9 cellular contexts compared by ENCODE assay signal in genomic region chr6:26328265-26328844, GRCh38. TPM values are rescaled to one million over a fixed set of nuclear protein-coding genes. Genes with fewer than 3 reads are reported as not detected.
A peak's percentile ranks its signal among the peaks of the same experiment; 100 is the strongest.
DNase-seq lines count a peak whose midpoint lies in the region; ATAC-seq and TF ChIP-seq lines count a peak whose summit lies in the region.
"Had no signal": no experiment of that assay in that cellular context is flagged by ENCODE, and none has a peak within 500 bp of the region (broad histone marks: within the 10 kb centered on the region; RNA-seq: fewer than 3 reads in every experiment).

No MANE protein-coding gene starts in this region.

- no peaks in the 10 kb centered on the region for H3K36me3 Mint-ChIP-seq in T-helper 17 cell (ENCODE audit: low read depth)

- peaks cover 46% of the 10 kb centered on the region for H3F3A ChIP-seq in GM23248 (ENCODE audit: insufficient read depth)

- no peaks in the 10 kb centered on the region for H3K36me3 ChIP-seq in BLaER1 treated with 17β-estradiol and CSF1 and Interleukin-3, amounts not matched to agents 10 nM and 100 nM
- no peaks in the 10 kb centered on the region for H3K36me3 ChIP-seq in GM23248 (ENCODE audit: low read depth)
- no peaks in the 10 kb centered on the region for H3K36me3 ChIP-seq in hepatocyte (replicated peaks; ENCODE audit: insufficient read depth, low read depth)
- no peaks in the 10 kb centered on the region for H3K36me3 ChIP-seq in transverse colon

- H3K4me3 ChIP-seq in BLaER1 treated with 17β-estradiol and CSF1 and Interleukin-3, amounts not matched to agents 10 nM and 100 nM = peak overlapping the region in 5 of 10 experiments; percentile 30 to 56 (median 50); a peak in 6 of 20 replicates
- H3K4me3 ChIP-seq in GM23248 (peak overlapping the region; percentile 59), hepatocyte (peak overlapping the region; percentile 14), transverse colon (no peak overlapping the region)

- H3K4me1 ChIP-seq in BLaER1 treated with 17β-estradiol and CSF1 and Interleukin-3, amounts not matched to agents 10 nM and 100 nM = peaks cover 10 to 33% (median 16%) of the 10 kb centered on the region in 10 experiments; a peak in 16 of 20 replicates
- peaks cover 17% of the 10 kb centered on the region for H3K4me1 ChIP-seq in GM23248 (ENCODE audit: insufficient read depth)
- peaks cover 18% of the 10 kb centered on the region for H3K4me1 ChIP-seq in hepatocyte (ENCODE audit: insufficient read depth)
- H3K4me1 ChIP-seq in transverse colon = peaks cover 0 to 11% (median 6%) of the 10 kb centered on the region in 4 donors

- H3K79me2 ChIP-seq in GM23248 (ENCODE audit: insufficient read depth) (no peaks in the 10 kb centered on the region), hepatocyte (no peaks in the 10 kb centered on the region)

- H3K9me3 ChIP-seq in BLaER1 treated with 17β-estradiol and CSF1 and Interleukin-3, amounts not matched to agents 10 nM and 100 nM (replicated peaks in 1 of 11) = peaks cover 0 to 5% (median 0%) of the 10 kb centered on the region in 11 experiments; a peak in 2 of 22 replicates
- H3K9me3 ChIP-seq in GM23248 (ENCODE audit: low read depth) (no peaks in the 10 kb centered on the region), T-helper 17 cell (ENCODE audit: control insufficient read depth, low read length, poor library complexity, severe bottlenecking) (no peaks in the 10 kb centered on the region), hepatocyte (ENCODE audit: low read depth) (no peaks in the 10 kb centered on the region), transverse colon (no peaks in the 10 kb centered on the region)

- H3K27ac Mint-ChIP-seq in T-helper 17 cell = peak overlapping the region; percentile 91

- DNase-seq in GM23248 = no peak
- DNase-seq in T-helper 17 cell = no peak
- no peak for DNase-seq in hepatocyte (ENCODE audit: low spot score)
- no peak for DNase-seq in HuH-7 (ENCODE audit: low spot score)
- no peak for DNase-seq in transverse colon
- no peak for DNase-seq in hypothalamus (lab: John Stamatoyannopoulos, UW)
- DNase-seq: NCI-H1105 treated with DMSO at 0.1 percent for 48 hours had no signal

- H3K9me2 ChIP-seq in GM23248 (ENCODE audit: insufficient read depth) = no peaks in the 10 kb centered on the region
- H3K9me2 ChIP-seq in hepatocyte (replicated peaks; ENCODE audit: insufficient read depth) = no peaks in the 10 kb centered on the region

- no peak for TF ChIP-seq EP300 in transverse colon (IDR thresholded peaks at IDR 0.05; ENCODE audit: low read depth)

- ATAC-seq in T-helper 17 cell (peak; percentile 62), GM19467 (IDR thresholded peaks at IDR 0.05; ENCODE audit: unreplicated experiment) (no peak)

- WGBS in GM23248 (ENCODE audit: low coverage in 1 of 2, low lambda C conversion rate in 2 of 2, missing lambda C conversion rate in 2 of 2), 2 experiments = 44 to 45% methylated on average over 13 of the region's 13 CpGs
- WGBS in hepatocyte (ENCODE audit: low lambda C conversion rate, missing lambda C conversion rate) = 16% methylated on average over 13 of the region's 13 CpGs
- 21 to 29% methylated on average over 13 of the region's 13 CpGs for WGBS in transverse colon (ENCODE audit: low coverage in 1 of 2), 2 donors

- peaks cover 0 to 27% (median 0%) of the 10 kb centered on the region in 11 experiments; a peak in 5 of 22 replicates for H4K20me1 ChIP-seq in BLaER1 treated with 17β-estradiol and CSF1 and Interleukin-3, amounts not matched to agents 10 nM and 100 nM
- H4K20me1 ChIP-seq in GM23248 (ENCODE audit: insufficient read depth) (no peaks in the 10 kb centered on the region), hepatocyte (ENCODE audit: insufficient read depth, poor library complexity, severe bottlenecking) (no peaks in the 10 kb centered on the region)

- H3K27me3 ChIP-seq in BLaER1 treated with 17β-estradiol and CSF1 and Interleukin-3, amounts not matched to agents 10 nM and 100 nM = peaks cover 64 to 76% (median 71%) of the 10 kb centered on the region in 11 experiments
- H3K27me3 ChIP-seq in GM23248 (replicated peaks; ENCODE audit: insufficient read depth) (no peaks in the 10 kb centered on the region), hepatocyte (peaks cover 27% of the 10 kb centered on the region), transverse colon (peaks cover 81% of the 10 kb centered on the region)

- peaks cover 36% of the 10 kb centered on the region for H3K27me3 Mint-ChIP-seq in T-helper 17 cell

- TF ChIP-seq CTCF in hepatocyte (IDR thresholded peaks at IDR 0.05; ENCODE audit: poor library complexity) (no peak), transverse colon (IDR thresholded peaks at IDR 0.05) (no peak)

- H3K27ac ChIP-seq in BLaER1 treated with 17β-estradiol and CSF1 and Interleukin-3, amounts not matched to agents 10 nM and 100 nM = no peak overlapping the region
- H3K27ac ChIP-seq in GM23248 (no peak overlapping the region), hepatocyte (no peak overlapping the region), transverse colon (no peak overlapping the region)

- TF ChIP-seq POLR2A in transverse colon (IDR thresholded peaks at IDR 0.05) = no peak

- H3K4me1 Mint-ChIP-seq in T-helper 17 cell = peaks cover 42% of the 10 kb centered on the region

- peak overlapping the region; percentile 31; the same call in 1 of the 2 replicates for H2AFZ ChIP-seq in GM23248
- no peak overlapping the region for H2AFZ ChIP-seq in hepatocyte

- H3K4me2 ChIP-seq in BLaER1 treated with 17β-estradiol and CSF1 and Interleukin-3, amounts not matched to agents 10 nM and 100 nM = peak overlapping the region; percentile 58 to 84 (median 70); a peak in 21 of 22 replicates
- no peak overlapping the region for H3K4me2 ChIP-seq in GM23248 (ENCODE audit: unreplicated experiment)
- peak overlapping the region; percentile 82 for H3K4me2 ChIP-seq in hepatocyte

- H3K4me3 Mint-ChIP-seq in T-helper 17 cell = peak overlapping the region; percentile 80

- intact Hi-C loops in transverse colon (cut with DNase I; ENCODE audit: low total_unique reads) = no loop called here

- H3K9ac ChIP-seq in BLaER1 treated with 17β-estradiol and CSF1 and Interleukin-3, amounts not matched to agents 10 nM and 100 nM = no peak overlapping the region
- no peak overlapping the region for H3K9ac ChIP-seq in GM23248

- in situ Hi-C loops in GM23248 (cut with MboI) (loop anchor here (25.0 kb wide), 1 partner anchor 209 kb away; the partner anchor contains the start of gene HMGN4), transverse colon (cut with MboI; ENCODE audit: low pct_ligation_motif_present in 1 of 4, low pct_unique_long_range_greater_than_20kb in 1 of 4, low sequenced_read_pairs in 3 of 4) (loop anchor here in 2 of 4 donors (25.0 kb wide), 2 partner anchors 759 to 809 kb away; a partner anchor contains a TSS)

RNA-seq across cellular contexts. Expression of gene BTN3A2, which starts 36.6 kb away (rescaled TPM):
- 12.9 and 14.5 TPM in 2 replicates for total RNA-seq in GM23248 (2014; rRNA removed; shearing (Covaris generic))
- 7.9 and 9.5 TPM in 2 replicates for polyA plus RNA-seq in GM23248 (2016; fragmentation: Nextera tagmentation; extraction: Ambion mirVana)
- 100 to 1,000 TPM; 115 to 147 TPM for total RNA-seq in T-helper 17 cell
- 8.3 and 10.8 TPM in 2 replicates for total RNA-seq in hepatocyte
- polyA plus RNA-seq in hepatocyte = 6.5 and 7.4 TPM in 2 replicates
- 10 to 100 TPM in 2 of 4 donors, 1 to 10 TPM in 2; 4.5 to 39.1 (median 18.7) TPM for total RNA-seq in transverse colon

RNA-seq across cellular contexts. Expression of gene BTN2A2, which starts 54.6 kb away (rescaled TPM):
- 4.5 and 9.1 TPM in 2 replicates for total RNA-seq in GM23248 (2014; rRNA removed; shearing (Covaris generic))
- polyA plus RNA-seq in GM23248 (2016; fragmentation: Nextera tagmentation; extraction: Ambion mirVana) (4.0 and 5.2 TPM in 2 replicates), hepatocyte (8.2 and 10.6 TPM in 2 replicates)
- total RNA-seq in T-helper 17 cell (10 to 100 TPM; 21.4 to 23.6 TPM), hepatocyte (12.8 and 17.3 TPM in 2 replicates), transverse colon (10 to 100 TPM in 2 of 4 donors, 1 to 10 TPM in 2; 6.0 to 14.6 (median 11.5) TPM)

Comparison
In these comparisons a context has a peak if more than half of its experiments do, and no peak if none do; other contexts are left out.
1. H3K4me3 ChIP-seq: peak in GM23248 (single experiment) and hepatocyte (single experiment); none in transverse colon (0 of 4).